In the genomic region with DNA sequence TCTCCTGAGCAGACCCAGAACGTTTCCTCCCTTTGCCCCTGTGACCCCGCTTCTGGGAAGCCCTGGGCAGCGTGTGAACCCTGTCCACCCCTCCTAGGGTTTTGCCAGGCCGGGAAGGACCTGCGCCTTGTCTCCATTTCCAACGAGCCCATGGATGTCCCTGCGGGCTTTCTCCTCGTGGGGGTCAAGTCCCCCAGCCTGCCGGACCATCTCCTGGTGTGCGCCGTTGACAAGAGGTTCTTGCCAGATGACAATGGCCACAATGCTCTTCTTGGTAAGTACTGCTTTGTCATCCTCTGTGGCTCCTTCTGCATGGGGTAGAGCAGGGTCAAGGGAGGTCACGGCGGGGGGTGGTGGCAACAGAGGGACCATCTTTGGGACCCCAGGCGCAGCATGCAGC, we compare ENCODE assay signal across 20 cellular contexts. TPM values are rescaled to one million over a fixed set of nuclear protein-coding genes. Genes with fewer than 3 reads are reported as not detected.
A peak's percentile ranks its signal among the peaks of the same experiment; 100 is the strongest.
DNase-seq lines count a peak whose midpoint lies in the region; ATAC-seq, FAIRE-seq and TF ChIP-seq lines count a peak whose summit lies in the region.
"Had no signal": no experiment of that assay in that cellular context is flagged by ENCODE, and none has a peak within 500 bp of the region (broad histone marks: within the 10 kb centered on the region; RNA-seq: fewer than 3 reads in every experiment).

No MANE protein-coding gene starts in this region.

- no peak overlapping the region for H3K27ac ChIP-seq in HepG2 (ENCODE audit: extremely low read length, insufficient read depth, low read length)
- no peak overlapping the region for H3K27ac ChIP-seq in right lobe of liver
- H3K27ac ChIP-seq in sigmoid colon: no peak overlapping the region
- peak overlapping the region; percentile 53 to 65 for H3K27ac ChIP-seq in uterus
- H3K27ac ChIP-seq: 22Rv1 had no signal

- peaks cover 43% of the 10 kb centered on the region for H3K4me1 Mint-ChIP-seq in nephron progenitor cell
- H3K4me1 Mint-ChIP-seq: CD14-positive monocyte had no signal

- FAIRE-seq in HepG2 (lab: Jason Lieb, UNC): no peak
- FAIRE-seq: GM12892, GM19239, HTR-8/SVneo had no signal

- H3K27ac Mint-ChIP-seq in nephron progenitor cell: peak overlapping the region; percentile 22
- H3K27ac Mint-ChIP-seq: CD14-positive monocyte; CD8-positive, alpha-beta T cell had no signal

- TF ChIP-seq EP300 in HepG2 (IDR thresholded peaks at IDR 0.05; ENCODE audit: low read depth in 2 of 2, low read length in 2 of 2) (no peak), HepG2 (CRISPR knock-in tag; IDR thresholded peaks at IDR 0.05; ENCODE audit: borderline replicate concordance) (no peak), sigmoid colon (IDR thresholded peaks at IDR 0.05) (no peak)

- H3K9me3 ChIP-seq in HepG2 (ENCODE audit: low read length) (no peaks in the 10 kb centered on the region), right lobe of liver (no peaks in the 10 kb centered on the region), sigmoid colon (no peaks in the 10 kb centered on the region), uterus (no peaks in the 10 kb centered on the region)
- H3K9me3 ChIP-seq: HAP-1 had no signal

- no TSS peak for BruUV-seq in HepG2 (replicated peaks; lab: Mats Ljungman, UMichigan)

- no peak overlapping the region for H3K9ac ChIP-seq in HepG2 (ENCODE audit: insufficient read depth, low read depth, low read length)

- H3K4me3 Mint-ChIP-seq in nephron progenitor cell: no peak overlapping the region
- H3K4me3 Mint-ChIP-seq: CD14-positive monocyte; CD8-positive, alpha-beta T cell had no signal

- ATAC-seq in HepG2 (no peak), right lobe of liver (no peak), GM18517 (IDR thresholded peaks at IDR 0.05; ENCODE audit: unreplicated experiment) (no peak)
- ATAC-seq: CD8-positive, alpha-beta T cell had no signal

- TF ChIP-seq RAD21 in HepG2 (CRISPR knock-in tag; IDR thresholded peaks at IDR 0.05): no peak

- H3K4me1 ChIP-seq in HepG2 (ENCODE audit: insufficient read depth, low read length) (peaks cover 11% of the 10 kb centered on the region; the same call in 1 of the 2 replicates), right lobe of liver (no peaks in the 10 kb centered on the region), sigmoid colon (no peaks in the 10 kb centered on the region), uterus (peaks cover 5 to 14% of the 10 kb centered on the region in 2 donors)
- H3K4me1 ChIP-seq: HAP-1 had no signal

- H3K27me3 ChIP-seq in HepG2 (ENCODE audit: control insufficient read depth in 1 of 2, insufficient read depth in 2 of 2, low read length in 2 of 2) (no peaks in the 10 kb centered on the region), right lobe of liver (no peaks in the 10 kb centered on the region), sigmoid colon (no peaks in the 10 kb centered on the region), uterus (no peaks in the 10 kb centered on the region)

- H3K36me3 Mint-ChIP-seq in nephron progenitor cell (ENCODE audit: low read depth): peaks cover 26% of the 10 kb centered on the region
- H3K36me3 Mint-ChIP-seq: CD14-positive monocyte; CD8-positive, alpha-beta T cell had no signal

- CTCF ChIA-PET in HepG2 (lab: Yijun Ruan, JAX; ENCODE audit: low intra/inter-chr PET ratio, low total read pairs): no interaction called here

- peaks cover 2% of the 10 kb centered on the region for H3K27me3 Mint-ChIP-seq in nephron progenitor cell (ENCODE audit: low read depth, poor library complexity)

- 0 out of 4 replicates have a peak, but pooled peaks of 1 of the 2 experiments have one; percentile 23 for TF ChIP-seq POLR2A in HepG2 (IDR thresholded peaks at IDR 0.05; ENCODE audit: insufficient read depth in 1 of 2, low read depth in 2 of 2, low read length in 2 of 2)
- no peak for TF ChIP-seq POLR2A in right lobe of liver (IDR thresholded peaks at IDR 0.05)
- no peak for TF ChIP-seq POLR2A in sigmoid colon (IDR thresholded peaks at IDR 0.05)
- TF ChIP-seq POLR2A in uterus (IDR thresholded peaks at IDR 0.05): no peak

- DNase-seq in HepG2 (ENCODE audit: low spot score): no peak
- no peak for DNase-seq in right lobe of liver
- no peak for DNase-seq in nephron progenitor cell
- peak; percentile 30 for DNase-seq in sigmoid colon
- DNase-seq in uterus: no peak
- no peak for DNase-seq in NCI-H82 treated with DMSO at 0.1 percent for 48 hours (lab: John Stamatoyannopoulos, UW; ENCODE audit: unreplicated experiment)
- DNase-seq in OCI-M1 (lab: John Stamatoyannopoulos, UW): no peak
- DNase-seq: CD8-positive, alpha-beta T cell; COR-L47; DND-41; GDM1; GOT3 had no signal

- peaks cover 68 to 91% of the 10 kb centered on the region in 2 experiments for H3K36me3 ChIP-seq in HepG2 (replicated peaks in 1 of 2; ENCODE audit: control insufficient read depth in 1 of 2, insufficient read depth in 2 of 2, low read length in 2 of 2)
- H3K36me3 ChIP-seq in right lobe of liver: no peaks in the 10 kb centered on the region
- H3K36me3 ChIP-seq in sigmoid colon: no peaks in the 10 kb centered on the region
- H3K36me3 ChIP-seq in uterus: no peaks in the 10 kb centered on the region
- H3K36me3 ChIP-seq: HAP-1 had no signal

- peaks cover 21% of the 10 kb centered on the region; the same call in 1 of the 2 replicates for H4K20me1 ChIP-seq in HepG2 (ENCODE audit: insufficient read depth, low read length)

- H3K9me3 Mint-ChIP-seq in nephron progenitor cell: no peaks in the 10 kb centered on the region
- H3K9me3 Mint-ChIP-seq: CD14-positive monocyte; CD8-positive, alpha-beta T cell had no signal

- WGBS in HepG2 (ENCODE audit: low lambda C conversion rate): 96% methylated on average over 14 of the region's 14 CpGs
- 86% methylated on average over 4 of the region's 14 CpGs for WGBS in right lobe of liver (ENCODE audit: insufficient coverage, low coverage, low lambda C conversion rate, missing lambda C conversion rate)
- WGBS in sigmoid colon, 2 donors: 93 to 94% methylated on average over 14 of the region's 14 CpGs

- no peak overlapping the region for H3K4me3 ChIP-seq in HepG2 (replicated peaks in 1 of 3; ENCODE audit: insufficient read depth in 1 of 3, low read depth in 2 of 3, low read length in 3 of 3)
- no peak overlapping the region for H3K4me3 ChIP-seq in right lobe of liver
- H3K4me3 ChIP-seq in sigmoid colon: no peak overlapping the region
- no peak overlapping the region for H3K4me3 ChIP-seq in uterus
- H3K4me3 ChIP-seq: HAP-1 had no signal

- intact Hi-C loops in HepG2 (cut with micrococcal nuclease; ENCODE audit: unreplicated experiment) (no loop called here), right lobe of liver (cut with DNase I) (no loop called here), sigmoid colon (cut with DNase I) (no loop called here), uterus (cut with DNase I; ENCODE audit: low total_unique reads) (no loop called here)

- H3K4me2 ChIP-seq in HepG2 (ENCODE audit: low read depth, low read length): no peak overlapping the region

- H3K79me2 ChIP-seq in HepG2 (ENCODE audit: insufficient read depth, low read length): peaks cover 33% of the 10 kb centered on the region

- POLR2A ChIA-PET in HepG2 (lab: Yijun Ruan, JAX): no interaction called here

- TF ChIP-seq CTCF in HepG2 (CRISPR knock-in tag; IDR thresholded peaks at IDR 0.05) (no peak), right lobe of liver (IDR thresholded peaks at IDR 0.05) (no peak), nephron progenitor cell (IDR thresholded peaks at IDR 0.05) (no peak), sigmoid colon (IDR thresholded peaks at IDR 0.05) (no peak), uterus (IDR thresholded peaks at IDR 0.05) (no peak)

- H2AFZ ChIP-seq in HepG2 (ENCODE audit: low read length): no peak overlapping the region

- in situ Hi-C loops in HepG2 (cut with HindIII; ENCODE audit: extremely low pct_ligation_motif_present, low pct_unique_long_range_greater_than_20kb): no loop called here

TF ChIP-seq in HepG2, 621 proteins besides CTCF, POLR2A, EP300 and RAD21 (continues in another document):
- peak; percentile 80 for TF ChIP-seq AGO2 (optimal IDR thresholded peaks at IDR 0.05; ENCODE audit: low read depth, low read length)
- TF ChIP-seq, protein P1, sequence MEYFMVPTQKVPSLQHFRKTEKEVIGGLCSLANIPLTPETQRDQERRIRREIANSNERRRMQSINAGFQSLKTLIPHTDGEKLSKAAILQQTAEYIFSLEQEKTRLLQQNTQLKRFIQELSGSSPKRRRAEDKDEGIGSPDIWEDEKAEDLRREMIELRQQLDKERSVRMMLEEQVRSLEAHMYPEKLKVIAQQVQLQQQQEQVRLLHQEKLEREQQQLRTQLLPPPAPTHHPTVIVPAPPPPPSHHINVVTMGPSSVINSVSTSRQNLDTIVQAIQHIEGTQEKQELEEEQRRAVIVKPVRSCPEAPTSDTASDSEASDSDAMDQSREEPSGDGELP (IDR thresholded peaks at IDR 0.05; ENCODE audit: borderline replicate concordance, low read depth): no peak
- no peak for TF ChIP-seq ZNF367 (CRISPR knock-in tag; IDR thresholded peaks at IDR 0.05; ENCODE audit: borderline replicate concordance)

RNA-seq across cellular contexts. Expression of a gene that starts 32.5 kb away (rescaled TPM):
- 61.2 and 64.2 TPM in 2 replicates for total RNA-seq in HepG2 (2016; rRNA removed; fragmentation: Illumina TruSeq; extraction: Trizol)
- 22.9 and 28.7 TPM in 2 replicates for total RNA-seq in HepG2 (2016; cell fraction: cytosol; rRNA removed; fragmentation: Illumina TruSeq; extraction: Trizol; ENCODE audit: low read depth)
- 62.9 and 63.8 TPM in 2 replicates for total RNA-seq in HepG2 (2016; cell fraction: insoluble cytoplasmic fraction; rRNA removed; fragmentation: Illumina TruSeq; extraction: Trizol)
- total RNA-seq in HepG2 (2016; cell fraction: membrane; rRNA removed; fragmentation: Illumina TruSeq; extraction: Trizol): 43.0 and 57.1 TPM in 2 replicates
- total RNA-seq in HepG2 (2016; cell fraction: nucleus; rRNA removed; fragmentation: Illumina TruSeq; extraction: Trizol): 118 and 132 TPM in 2 replicates
- polyA plus RNA-seq in HepG2 (2011; rRNA removed): 26.8 and 31.3 TPM in 2 replicates
- polyA plus RNA-seq in HepG2 (2011; cell fraction: cytosol; rRNA removed): 20.4 and 21.0 TPM in 2 replicates
- 110 and 130 TPM in 2 replicates for polyA plus RNA-seq in HepG2 (2011; cell fraction: nucleus; rRNA removed)
- 47.0 and 84.0 TPM in 2 replicates for polyA plus RNA-seq in HepG2 (2012)
- 10.7 and 14.3 TPM in 2 replicates for polyA plus RNA-seq in HepG2 (2016; cell fraction: cytosol; fragmentation: Illumina TruSeq; extraction: Trizol; ENCODE audit: low read depth)
- 38.8 and 51.0 TPM in 2 replicates for polyA plus RNA-seq in HepG2 (2016; cell fraction: insoluble cytoplasmic fraction; fragmentation: Illumina TruSeq; extraction: Trizol; ENCODE audit: low read depth)
- 17.8 and 18.3 TPM in 2 replicates for polyA plus RNA-seq in HepG2 (2016; cell fraction: membrane; fragmentation: Illumina TruSeq; extraction: Trizol; ENCODE audit: low read depth)
- polyA plus RNA-seq in HepG2 (2016; cell fraction: nucleus; fragmentation: Illumina TruSeq; extraction: Trizol; ENCODE audit: insufficient read depth, low read depth): 158 and 174 TPM in 2 replicates
- 1.5 and 97.9 TPM in 2 replicates for polyA minus RNA-seq in HepG2 (2011; rRNA and poly(A)+ RNA removed; ENCODE audit: low replicate concordance)
- 60.3 and 64.2 TPM in 2 replicates for polyA minus RNA-seq in HepG2 (2011; cell fraction: cytosol; rRNA and poly(A)+ RNA removed)
- polyA minus RNA-seq in HepG2 (2011; cell fraction: nucleus; rRNA and poly(A)+ RNA removed): 142 and 160 TPM in 2 replicates
- total RNA-seq in right lobe of liver: 10 to 100 TPM in 2 of 6 experiments, 1 to 10 TPM in 4; 1.6 to 19.5 (median 6.5) TPM
- 1 to 10 TPM in 3 of 4 donors, under 1 TPM in 1; 0.71 to 2.5 (median 1.6) TPM for total RNA-seq in sigmoid colon
- polyA plus RNA-seq in sigmoid colon: under 1 TPM in 2 of 3 donors, not detected in 1; 0.28 to 0.46 TPM
- 100 to 1,000 TPM in 2 of 4 donors, 10 to 100 TPM in 2; 20.3 to 166 (median 78.8) TPM for total RNA-seq in uterus
- polyA plus RNA-seq: BJ, CD14-positive monocyte had no signal

Comparison
In these comparisons a context has a peak if more than half of its experiments do, and no peak if none do; other contexts are left out.
1. H3K27ac ChIP-seq: peak in uterus (2 of 2); none in HepG2 (single experiment), right lobe of liver (0 of 3) and sigmoid colon (0 of 4).